In genomic region chr20:2156224-2156623, GRCh38 we compare ENCODE assay signal across 35 cellular contexts.
"Had no signal": no experiment of that assay in that cellular context is flagged by ENCODE, and none has a peak within 500 bp of the region (broad histone marks: within the 10 kb centered on the region; RNA-seq: fewer than 3 reads in every experiment).

No MANE protein-coding gene starts in this region.

- H3K36me3 ChIP-seq: MG63 had no signal

- H3K4me3 ChIP-seq: MG63 had no signal

- H3K9me3 ChIP-seq: MG63 had no signal

- DNase-seq: Karpas-422, Kasumi-1, MM.1S, MV-4-11, NCI-H1048, NCI-H1092, NCI-H1092 treated with DMSO at 0.1 percent for 48 hours, NCI-H1105, NCI-H1105 treated with DMSO at 0.1 percent for 48 hours, NCI-H1417, NCI-H1417 treated with DMSO at 0.1 percent for 48 hours, NCI-H1436, NCI-H1436 treated with DMSO at 0.1 percent for 48 hours, NCI-H146, NCI-H1694, NCI-H1694 treated with DMSO at 0.1 percent for 48 hours, NCI-H187, NCI-H187 treated with DMSO at 0.1 percent for 48 hours, NCI-H1930, NCI-H2029, NCI-H2029 treated with DMSO at 0.1 percent for 48 hours, NCI-H2081, NCI-H2081 treated with DMSO at 0.1 percent for 48 hours, NCI-H2107, NCI-H2171, NCI-H2171 treated with DMSO at 0.1 percent for 48 hours, NCI-H2227 treated with DMSO at 0.1 percent for 48 hours, NCI-H226, NCI-H345, NCI-H446, NCI-H446 treated with DMSO at 0.1 percent for 48 hours, NCI-H510A, NCI-H510A treated with DMSO at 0.1 percent for 48 hours, NCI-H524 had no signal

- H3K27me3 ChIP-seq: MG63 had no signal
